7 cellular contexts compared by ENCODE assay signal in the genomic region with DNA sequence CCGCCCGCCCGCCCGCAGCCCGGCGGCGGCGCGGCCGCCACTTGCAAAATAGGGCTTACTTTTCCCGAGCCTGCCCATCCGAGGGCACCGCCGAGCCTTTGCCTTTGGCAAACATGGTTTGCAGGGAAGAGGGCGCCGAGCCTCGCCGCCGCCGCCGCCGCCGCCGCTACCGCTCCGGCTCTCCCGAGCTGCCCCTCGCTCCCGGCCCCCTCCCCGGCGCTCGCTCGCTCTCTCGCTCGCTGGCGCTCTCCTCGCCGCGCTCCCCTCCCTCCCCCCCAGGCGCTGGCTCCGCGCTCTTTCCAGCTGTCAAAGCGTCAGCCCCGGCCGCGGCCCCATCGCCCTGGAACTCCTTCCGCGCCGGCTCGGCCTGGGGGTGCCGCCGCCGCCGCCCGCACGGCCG. TPM values are rescaled to one million over a fixed set of nuclear protein-coding genes. Genes with fewer than 3 reads are reported as not detected.
DNase-seq lines count a peak whose midpoint lies in the region; ATAC-seq, FAIRE-seq and TF ChIP-seq lines count a peak whose summit lies in the region.

No MANE protein-coding gene starts in this region.

- H3K9me3 ChIP-seq in Panc1 (ENCODE audit: control insufficient read depth, insufficient read depth, low read depth, low read length), result no peaks in the 10 kb centered on the region
- no peaks in the 10 kb centered on the region for H3K9me3 ChIP-seq in small intestine (ENCODE audit: control insufficient read depth, low read depth)

- no peak for FAIRE-seq in small intestine (lab: Jason Lieb, UNC)

- DNase-seq in Panc1 (ENCODE audit: low read depth, low spot score), result no peak
- DNase-seq in foreskin fibroblast, result no peak
- no peak for DNase-seq in small intestine

- ATAC-seq in GM19463 (IDR thresholded peaks at IDR 0.05; ENCODE audit: unreplicated experiment), result peak; percentile 24
- peak; percentile 52 for ATAC-seq in Panc1
- no peak for ATAC-seq in HG03025 (IDR thresholded peaks at IDR 0.05; ENCODE audit: low FRiP score, unreplicated experiment)
- ATAC-seq in HG03196 (IDR thresholded peaks at IDR 0.05; ENCODE audit: unreplicated experiment), result no peak
- no peak for ATAC-seq in GM18861 (IDR thresholded peaks at IDR 0.05; ENCODE audit: unreplicated experiment)

- H3K27ac ChIP-seq in Panc1 (ENCODE audit: low read length) (no peak overlapping the region), small intestine (ENCODE audit: low read depth in 1 of 2, low read length in 1 of 2) (no peak overlapping the region)

- CTCF ChIA-PET in Panc1 (lab: Charles Lee), result no interaction called here

- H3K4me1 ChIP-seq in Panc1 (ENCODE audit: control insufficient read depth, insufficient read depth, low read length) (peaks cover 19% of the 10 kb centered on the region), small intestine (ENCODE audit: control insufficient read depth in 2 of 2, insufficient read depth in 1 of 2, low read depth in 1 of 2, low read length in 1 of 2) (peaks cover 17 to 42% of the 10 kb centered on the region in 2 donors)

- H3K4me3 ChIP-seq in Panc1 (ENCODE audit: low read depth in 2 of 2, low read length in 2 of 2), result peak overlapping the region in 1 of 2 experiments; percentile 57; a peak in 2 of 4 replicates
- H3K4me3 ChIP-seq in foreskin fibroblast (ENCODE audit: low read depth in 1 of 2, low read length in 2 of 2), result peak overlapping the region; percentile 36 to 83
- H3K4me3 ChIP-seq in small intestine (ENCODE audit: low read depth in 1 of 2, low read length in 2 of 2), result peak overlapping the region; percentile 66 to 86

- POLR2A ChIA-PET in Panc1 (lab: Charles Lee), result no interaction called here

- H3K27me3 ChIP-seq in Panc1 (ENCODE audit: control insufficient read depth, insufficient read depth, low read length), result no peaks in the 10 kb centered on the region
- H3K27me3 ChIP-seq in small intestine (ENCODE audit: control insufficient read depth in 2 of 2, insufficient read depth in 2 of 2, low read length in 2 of 2), result no peaks in the 10 kb centered on the region

- 0 to 3% (median 1%) methylated on average over 8 to 58 of the region's 58 CpGs for WGBS in small intestine, 3 donors

- BruUV-seq in Panc1 (replicated peaks; lab: Mats Ljungman, UMichigan), result no TSS peak

- in situ Hi-C loops in Panc1 (cut with HindIII; ENCODE audit: low pct_unique_long_range_greater_than_20kb, low sequenced_read_pairs), result no loop called here

- H3K36me3 ChIP-seq in Panc1 (ENCODE audit: control insufficient read depth, insufficient read depth, low read length) (no peaks in the 10 kb centered on the region), small intestine (ENCODE audit: control insufficient read depth in 2 of 2, insufficient read depth in 2 of 2, low read length in 2 of 2) (peaks cover 0 to 4% of the 10 kb centered on the region in 2 donors)

- intact Hi-C loops in Panc1 (cut with micrococcal nuclease; ENCODE audit: unreplicated experiment), result no loop called here

- TF ChIP-seq CTCF in Panc1 (IDR thresholded peaks at IDR 0.05) (no peak), foreskin fibroblast (IDR thresholded peaks at IDR 0.05; ENCODE audit: low read depth, low read length) (no peak)

RNA-seq across cellular contexts. Expression of a gene that starts 0.3 kb away (rescaled TPM):
- total RNA-seq in Panc1 (2021; ENCODE audit: unreplicated experiment), result 22.5 TPM
- 22.7 TPM for polyA plus RNA-seq in Panc1 (2012; ENCODE audit: insufficient read length)
- polyA plus RNA-seq in small intestine, result 10 to 100 TPM; 24.2 to 38.7 (median 25.7) TPM

Comparison
In these comparisons a context has a peak if more than half of its experiments do, and no peak if none do; other contexts are left out.
1. ATAC-seq: peak in GM19463 (single experiment) and Panc1 (single experiment); none in HG03025 (single experiment), HG03196 (single experiment) and GM18861 (single experiment).